Comparison of ENCODE assay signal across 10 cellular contexts in the genomic region with DNA sequence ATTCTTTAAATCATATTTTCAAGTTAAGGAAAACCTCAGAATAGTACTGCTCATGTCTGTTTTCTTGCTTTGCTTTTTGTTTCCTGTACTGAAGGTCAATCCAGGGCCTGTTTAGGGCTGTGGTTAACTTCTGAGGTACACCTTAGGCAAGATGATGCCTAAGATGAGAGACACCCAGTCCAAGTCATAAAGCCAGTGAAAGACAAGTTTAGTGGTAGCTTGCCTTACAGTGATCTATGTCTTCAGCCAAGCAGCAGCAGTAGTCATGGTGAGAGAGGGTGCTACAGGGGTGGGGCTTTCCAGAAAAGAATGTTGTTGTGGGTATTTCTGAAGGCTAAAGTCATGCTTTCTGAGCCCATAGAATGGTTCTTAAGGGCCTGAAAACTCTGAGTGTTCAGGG.
DNase-seq lines count a peak whose midpoint lies in the region; ATAC-seq and TF ChIP-seq lines count a peak whose summit lies in the region.
"Had no signal": no experiment of that assay in that cellular context is flagged by ENCODE, and none has a peak within 500 bp of the region (broad histone marks: within the 10 kb centered on the region; RNA-seq: fewer than 3 reads in every experiment).

No MANE protein-coding gene starts in this region.

- ATAC-seq in GM18508 (IDR thresholded peaks at IDR 0.05; ENCODE audit: insufficient read depth, unreplicated experiment) (peak; percentile 72), GM21423 (IDR thresholded peaks at IDR 0.05; ENCODE audit: unreplicated experiment) (peak; percentile 74), HG03432 (IDR thresholded peaks at IDR 0.05; ENCODE audit: unreplicated experiment) (peak; percentile 89), esophagus mucosa (peak; percentile 49)
- ATAC-seq: Right ventricle myocardium inferior had no signal

- H3K4me1 ChIP-seq in uterus = no peaks in the 10 kb centered on the region

- no peak overlapping the region for H3K27ac ChIP-seq in uterus

- H3K36me3 ChIP-seq in uterus = no peaks in the 10 kb centered on the region

- no peak for DNase-seq in uterus
- DNase-seq in amniotic stem cell (lab: John Stamatoyannopoulos, UW) = no peak
- no peak for DNase-seq in NCI-H2227 treated with DMSO at 0.1 percent for 48 hours (lab: John Stamatoyannopoulos, UW)
- DNase-seq: effector CD8-positive, alpha-beta T cell; NCI-H1105 treated with DMSO at 0.1 percent for 48 hours had no signal

- no peaks in the 10 kb centered on the region for H3K9me3 ChIP-seq in uterus

- no peak for TF ChIP-seq POLR2A in uterus (IDR thresholded peaks at IDR 0.05)

- intact Hi-C loops in uterus (cut with DNase I; ENCODE audit: low total_unique reads) = no loop called here

- TF ChIP-seq CTCF in uterus (IDR thresholded peaks at IDR 0.05) = no peak

- H3K27me3 ChIP-seq in uterus = no peaks in the 10 kb centered on the region

- no peak overlapping the region for H3K4me3 ChIP-seq in uterus
